Comparison of ENCODE assay signal across 20 cellular contexts in the genomic region with DNA sequence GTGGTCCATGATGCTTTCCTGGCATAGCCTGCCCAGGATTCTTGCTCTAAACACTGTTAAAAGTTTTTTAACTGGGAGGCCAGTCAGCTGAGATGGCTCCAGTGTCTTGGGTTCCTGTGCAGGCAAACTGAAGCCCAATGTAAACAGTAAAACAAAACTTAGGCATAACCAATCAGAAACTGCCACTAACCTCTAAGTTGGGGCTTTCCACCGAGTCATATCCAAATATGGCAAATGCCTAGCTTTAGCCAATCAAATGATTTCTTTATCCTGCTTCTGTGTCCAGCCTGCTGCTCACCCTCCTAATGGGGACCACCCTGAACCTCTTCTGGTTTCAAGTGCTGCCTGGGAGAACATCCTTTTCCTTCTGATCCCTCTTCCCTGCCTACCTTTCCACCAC.
DNase-seq lines count a peak whose midpoint lies in the region; ATAC-seq and TF ChIP-seq lines count a peak whose summit lies in the region.
"Had no signal": no experiment of that assay in that cellular context is flagged by ENCODE, and none has a peak within 500 bp of the region (broad histone marks: within the 10 kb centered on the region; RNA-seq: fewer than 3 reads in every experiment).

No MANE protein-coding gene starts in this region.

- H3K36me3 ChIP-seq in Peyer's patch, result no peaks in the 10 kb centered on the region
- H3K36me3 ChIP-seq: BLaER1 had no signal

- DNase-seq in NCI-H524 treated with DMSO at 0.1 percent for 48 hours (lab: John Stamatoyannopoulos, UW), result peak; percentile 47
- DNase-seq in NCI-H524 (lab: John Stamatoyannopoulos, UW), result no peak
- DNase-seq in left kidney (ENCODE audit: low read depth, low spot score), result peak; percentile 7
- DNase-seq in Peyer's patch, result no peak
- no peak for DNase-seq in SKM-1 treated with dmso at 0.1 percent for 144 hours (lab: John Stamatoyannopoulos, UW; ENCODE audit: unreplicated experiment)
- DNase-seq: Caco-2; CD4-positive, CD25-positive, alpha-beta regulatory T cell; CD8-positive, alpha-beta T cell; DMS153; DND-41; GM23248; H9 had no signal

- no peak overlapping the region for H3K27ac ChIP-seq in Peyer's patch
- H3K27ac ChIP-seq: 22Rv1, BLaER1, C4-2B, GM23248 had no signal

- H3K27me3 ChIP-seq in Peyer's patch, result no peaks in the 10 kb centered on the region
- H3K27me3 ChIP-seq: BLaER1 had no signal

- H3K9me3 ChIP-seq in Peyer's patch, result no peaks in the 10 kb centered on the region
- H3K9me3 ChIP-seq: BLaER1, Caco-2 had no signal

- H3K36me3 Mint-ChIP-seq in brain, result no peaks in the 10 kb centered on the region
- H3K36me3 Mint-ChIP-seq: CD4-positive, CD25-positive, alpha-beta regulatory T cell; CD8-positive, alpha-beta T cell had no signal

- no peak overlapping the region for H3K4me3 ChIP-seq in Peyer's patch
- H3K4me3 ChIP-seq: BLaER1, GM23248 had no signal

- no peaks in the 10 kb centered on the region for H3K4me1 ChIP-seq in Peyer's patch
- H3K4me1 ChIP-seq: BLaER1, Caco-2 had no signal

- peaks cover 51% of the 10 kb centered on the region for H3K4me1 Mint-ChIP-seq in brain
- H3K4me1 Mint-ChIP-seq: CD4-positive, CD25-positive, alpha-beta regulatory T cell; H9 had no signal

- ATAC-seq in HG02884 (IDR thresholded peaks at IDR 0.05; ENCODE audit: unreplicated experiment) (no peak), HG03565 (IDR thresholded peaks at IDR 0.05; ENCODE audit: unreplicated experiment) (no peak)
- ATAC-seq: CD8-positive, alpha-beta T cell; HCT116 had no signal

- no peak for TF ChIP-seq POLR2A in Peyer's patch (IDR thresholded peaks at IDR 0.05)

- TF ChIP-seq CTCF in brain (conservative IDR thresholded peaks at IDR 0.05) (no peak), Peyer's patch (IDR thresholded peaks at IDR 0.05) (no peak)

- peaks cover 0 to 6% (median 0%) of the 10 kb centered on the region in 5 experiments for H3K9me3 Mint-ChIP-seq in brain
- H3K9me3 Mint-ChIP-seq: CD8-positive, alpha-beta T cell; H9 had no signal

- H3K27ac Mint-ChIP-seq in brain, result peak overlapping the region in 3 of 5 experiments; percentile 16 to 79 (median 69)
- H3K27ac Mint-ChIP-seq: B cell; CD4-positive, CD25-positive, alpha-beta regulatory T cell; CD8-positive, alpha-beta T cell; H9 had no signal

- H3K4me3 Mint-ChIP-seq in brain, result no peak overlapping the region
- H3K4me3 Mint-ChIP-seq: B cell; CD4-positive, CD25-positive, alpha-beta regulatory T cell; CD8-positive, alpha-beta T cell; H9 had no signal

- no peaks in the 10 kb centered on the region for H3K27me3 Mint-ChIP-seq in brain

Comparison
In these comparisons a context has a peak if more than half of its experiments do, and no peak if none do; other contexts are left out.
1. DNase-seq: peak in NCI-H524 treated with DMSO at 0.1 percent for 48 hours (single experiment) and left kidney (single experiment); none in NCI-H524 (0 of 2), Peyer's patch (0 of 3) and SKM-1 treated with dmso at 0.1 percent for 144 hours (single experiment).